Comparison of ENCODE assay signal across 17 cellular contexts in genomic region chr12:79114896-79115295, GRCh38.
DNase-seq lines count a peak whose midpoint lies in the region; ATAC-seq and TF ChIP-seq lines count a peak whose summit lies in the region.
"Had no signal": no experiment of that assay in that cellular context is flagged by ENCODE, and none has a peak within 500 bp of the region (broad histone marks: within the 10 kb centered on the region; RNA-seq: fewer than 3 reads in every experiment).

No MANE protein-coding gene starts in this region.

- no peaks in the 10 kb centered on the region for H3K4me1 ChIP-seq in osteoblast (ENCODE audit: insufficient read depth, low read length)
- H3K4me1 ChIP-seq: BLaER1, Caco-2 had no signal

- H3K27me3 ChIP-seq in osteoblast (ENCODE audit: insufficient read depth, low read length): no peaks in the 10 kb centered on the region
- H3K27me3 ChIP-seq: BLaER1 had no signal

- H3K4me3 ChIP-seq in SK-N-MC (peak overlapping the region; percentile 27), osteoblast (ENCODE audit: insufficient read depth, low read length) (no peak overlapping the region)
- H3K4me3 ChIP-seq: BLaER1, GM12878 had no signal

- no peaks in the 10 kb centered on the region for H3K36me3 ChIP-seq in SK-N-MC (ENCODE audit: insufficient read depth, low read length)
- H3K36me3 ChIP-seq in osteoblast (ENCODE audit: insufficient read depth, low read length): no peaks in the 10 kb centered on the region

- DNase-seq in DMS79 treated with DMSO at 0.1 percent for 48 hours (lab: John Stamatoyannopoulos, UW) (peak; percentile 12), DMS79 (lab: John Stamatoyannopoulos, UW) (no peak), NCI-H1436 (lab: John Stamatoyannopoulos, UW) (peak; percentile 25), SK-N-MC (ENCODE audit: low read depth, low spot score) (no peak), osteoblast (ENCODE audit: insufficient read length, low spot score, missing footprints) (no peak), SHP77 treated with DMSO at 0.1 percent for 48 hours (lab: John Stamatoyannopoulos, UW) (no peak)
- DNase-seq: AML-193; Caco-2; CD8-positive, alpha-beta memory T cell; DMS53; HCEC 1CT had no signal

- H3K27ac ChIP-seq in SK-N-MC (peak overlapping the region; percentile 69; the same call in 1 of the 2 replicates), osteoblast (ENCODE audit: low read depth, low read length) (no peak overlapping the region)
- H3K27ac ChIP-seq: 22Rv1, BLaER1 had no signal

- H3K4me1 Mint-ChIP-seq in stimulated activated memory B cell treated with anti-CD40 and anti-IgM and Interleukin-4, amounts not matched to agents 10 μg/mL and 1 μg/mL and 100 μg/mL, for 72 hours: no peaks in the 10 kb centered on the region
- H3K4me1 Mint-ChIP-seq: CD8-positive, alpha-beta memory T cell; IgD-negative memory B cell had no signal

- H2AFZ ChIP-seq in osteoblast (ENCODE audit: low read length): no peak overlapping the region

- H3K27ac Mint-ChIP-seq in stimulated activated memory B cell treated with anti-CD40 and anti-IgM and Interleukin-4, amounts not matched to agents 10 μg/mL and 1 μg/mL and 100 μg/mL, for 72 hours: no peak overlapping the region
- H3K27ac Mint-ChIP-seq: CD8-positive, alpha-beta memory T cell; IgD-negative memory B cell had no signal

- no peaks in the 10 kb centered on the region for H3K79me2 ChIP-seq in osteoblast (ENCODE audit: insufficient read depth, low read length)

- H3K36me3 Mint-ChIP-seq in stimulated activated memory B cell treated with anti-CD40 and anti-IgM and Interleukin-4, amounts not matched to agents 10 μg/mL and 1 μg/mL and 100 μg/mL, for 72 hours: no peaks in the 10 kb centered on the region
- H3K36me3 Mint-ChIP-seq: CD8-positive, alpha-beta memory T cell; IgD-negative memory B cell had no signal

- H3K4me3 Mint-ChIP-seq in stimulated activated memory B cell treated with anti-CD40 and anti-IgM and Interleukin-4, amounts not matched to agents 10 μg/mL and 1 μg/mL and 100 μg/mL, for 72 hours: no peak overlapping the region
- H3K4me3 Mint-ChIP-seq: CD8-positive, alpha-beta memory T cell; IgD-negative memory B cell had no signal

- ATAC-seq in HG02588 (IDR thresholded peaks at IDR 0.05; ENCODE audit: unreplicated experiment): no peak
- no peak for ATAC-seq in stimulated activated memory B cell treated with anti-CD40 and anti-IgM and Interleukin-4, amounts not matched to agents 10 μg/mL and 1 μg/mL and 100 μg/mL, for 72 hours
- ATAC-seq: GM12878 had no signal

- no peak overlapping the region for H3K4me2 ChIP-seq in osteoblast (ENCODE audit: insufficient read depth, low read length)
- H3K4me2 ChIP-seq: BLaER1 had no signal

- H3K27me3 Mint-ChIP-seq in stimulated activated memory B cell treated with anti-CD40 and anti-IgM and Interleukin-4, amounts not matched to agents 10 μg/mL and 1 μg/mL and 100 μg/mL, for 72 hours: no peaks in the 10 kb centered on the region
- H3K27me3 Mint-ChIP-seq: CD8-positive, alpha-beta memory T cell; IgD-negative memory B cell had no signal

- H3K9me3 Mint-ChIP-seq in stimulated activated memory B cell treated with anti-CD40 and anti-IgM and Interleukin-4, amounts not matched to agents 10 μg/mL and 1 μg/mL and 100 μg/mL, for 72 hours: no peaks in the 10 kb centered on the region
- H3K9me3 Mint-ChIP-seq: IgD-negative memory B cell had no signal

- H3K9me3 ChIP-seq in SK-N-MC (ENCODE audit: low read depth, low read length) (no peaks in the 10 kb centered on the region), osteoblast (ENCODE audit: low read depth, low read length) (no peaks in the 10 kb centered on the region)
- H3K9me3 ChIP-seq: BLaER1, Caco-2 had no signal

- no peak for TF ChIP-seq CTCF in osteoblast (IDR thresholded peaks at IDR 0.05; ENCODE audit: extremely low read depth, low read depth, low read length)

- no peaks in the 10 kb centered on the region for H4K20me1 ChIP-seq in osteoblast (ENCODE audit: insufficient read depth, low read length)

- no peak overlapping the region for H3K9ac ChIP-seq in SK-N-MC (ENCODE audit: insufficient read length)
- H3K9ac ChIP-seq: BLaER1 had no signal

Comparison
In these comparisons a context has a peak if more than half of its experiments do, and no peak if none do; other contexts are left out.
1. DNase-seq: peak in DMS79 treated with DMSO at 0.1 percent for 48 hours (single experiment) and NCI-H1436 (single experiment); none in DMS79 (single experiment), SK-N-MC (single experiment), osteoblast (single experiment) and SHP77 treated with DMSO at 0.1 percent for 48 hours (single experiment).